14 cellular contexts compared by ENCODE assay signal in genomic region chr10:44908071-44908709, GRCh38. TPM values are rescaled to one million over a fixed set of nuclear protein-coding genes. Genes with fewer than 3 reads are reported as not detected.
A peak's percentile ranks its signal among the peaks of the same experiment; 100 is the strongest.
DNase-seq lines count a peak whose midpoint lies in the region; ATAC-seq and TF ChIP-seq lines count a peak whose summit lies in the region.
"Had no signal": no experiment of that assay in that cellular context is flagged by ENCODE, and none has a peak within 500 bp of the region (broad histone marks: within the 10 kb centered on the region; RNA-seq: fewer than 3 reads in every experiment).

No MANE protein-coding gene starts in this region.

- no peak for TF ChIP-seq POLR2A in thyroid gland (IDR thresholded peaks at IDR 0.05)

- H3K27me3 ChIP-seq in right cardiac atrium (ENCODE audit: control insufficient read depth, insufficient read depth) (no peaks in the 10 kb centered on the region), left ventricle myocardium inferior (ENCODE audit: low read depth) (no peaks in the 10 kb centered on the region), adipocyte (replicated peaks; ENCODE audit: control insufficient read depth, insufficient read depth, low read length) (peaks cover 11% of the 10 kb centered on the region), thyroid gland (no peaks in the 10 kb centered on the region)
- H3K27me3 ChIP-seq: sigmoid colon had no signal

- intact Hi-C loops in right cardiac atrium (cut with DNase I) = no loop called here
- intact Hi-C loops in left ventricle myocardium inferior (cut with micrococcal nuclease) = no loop called here
- intact Hi-C loops in thyroid gland (cut with DNase I) = no loop called here

- peak in 1 of 2 donors; percentile 17 for ATAC-seq in right cardiac atrium
- no peak for ATAC-seq in GM21786 (IDR thresholded peaks at IDR 0.05; ENCODE audit: unreplicated experiment)
- ATAC-seq: effector memory CD8-positive, alpha-beta T cell; GM12878 had no signal

- H3K4me1 ChIP-seq in right cardiac atrium (ENCODE audit: control insufficient read depth, insufficient read depth, low read length) (peaks cover 4% of the 10 kb centered on the region), left ventricle myocardium inferior (peaks cover 25% of the 10 kb centered on the region), adipocyte (ENCODE audit: control insufficient read depth, insufficient read depth, low read length) (peaks cover 26% of the 10 kb centered on the region), thyroid gland (peaks cover 32 to 48% of the 10 kb centered on the region in 2 donors)
- H3K4me1 ChIP-seq: sigmoid colon had no signal

- H3K4me3 ChIP-seq in right cardiac atrium (ENCODE audit: low read length) (no peak overlapping the region), left ventricle myocardium inferior (no peak overlapping the region), adipocyte (ENCODE audit: low read length) (peak overlapping the region; percentile 21), thyroid gland (replicated peaks in 1 of 3) (no peak overlapping the region)
- H3K4me3 ChIP-seq: GM12878, sigmoid colon had no signal

- H3K27ac ChIP-seq in right cardiac atrium (ENCODE audit: low read length) (no peak overlapping the region), left ventricle myocardium inferior (replicated peaks) (no peak overlapping the region), thyroid gland (peak overlapping the region; percentile 29 to 69 (median 53))
- H3K27ac ChIP-seq: C4-2B, sigmoid colon had no signal

- H3K9ac ChIP-seq in adipocyte (ENCODE audit: low read length) = peak overlapping the region; percentile 25

- DNase-seq in right cardiac atrium (peak in 2 of 3 donors; percentile 37 to 58), left ventricle myocardium inferior (no peak), adipocyte (ENCODE audit: low read depth) (peak; percentile 92), iris pigment epithelial cell (ENCODE audit: low read depth) (peak; percentile 86), thyroid gland (peak; percentile 85 to 87), inferior parietal cortex (ENCODE audit: extremely low spot score) (no peak)
- no peak for DNase-seq in activated CD4-positive, alpha-beta T cell treated with anti-CD3 and anti-CD28 coated beads, Interleukin-2, amount 50 U/mL, for 4 hours
- DNase-seq: activated effector memory CD4-positive, alpha-beta T cell treated with anti-CD3 and anti-CD28 coated beads, Interleukin-2, amount 50 U/mL, for 16 hours; effector memory CD8-positive, alpha-beta T cell; left colon; sigmoid colon had no signal

- no peak for TF ChIP-seq CTCF in left ventricle myocardium inferior (IDR thresholded peaks at IDR 0.05; ENCODE audit: borderline replicate concordance)
- TF ChIP-seq CTCF in thyroid gland (IDR thresholded peaks at IDR 0.05) = no peak

- H3K36me3 ChIP-seq in left ventricle myocardium inferior (no peaks in the 10 kb centered on the region), adipocyte (ENCODE audit: control insufficient read depth, insufficient read depth, low read length, severe bottlenecking) (no peaks in the 10 kb centered on the region), thyroid gland (no peaks in the 10 kb centered on the region)
- H3K36me3 ChIP-seq: sigmoid colon had no signal

- H3K9me3 ChIP-seq in right cardiac atrium (ENCODE audit: control insufficient read depth, low read length) (no peaks in the 10 kb centered on the region), left ventricle myocardium inferior (replicated peaks) (no peaks in the 10 kb centered on the region), adipocyte (ENCODE audit: control insufficient read depth, low read length) (peaks cover 6% of the 10 kb centered on the region), thyroid gland (no peaks in the 10 kb centered on the region)
- H3K9me3 ChIP-seq: sigmoid colon had no signal

- WGBS in right cardiac atrium = 61% methylated on average over 10 of the region's 10 CpGs
- WGBS in thyroid gland, 2 donors = 27 to 42% methylated on average over 10 of the region's 10 CpGs

RNA-seq across cellular contexts. Expression of gene TMEM72, which starts 2.9 kb away (rescaled TPM):
- under 1 TPM in 3 of 4 donors, not detected in 1; 0.23 to 0.71 (median 0.29) TPM for total RNA-seq in right cardiac atrium
- polyA plus RNA-seq in right cardiac atrium = 0.14 TPM
- not detected for total RNA-seq in left ventricle myocardium inferior
- not detected for total RNA-seq in thyroid gland
- total RNA-seq: GM12878 had no signal

RNA-seq across cellular contexts. Expression of gene RASSF4, which starts 51.4 kb away (rescaled TPM):
- total RNA-seq in right cardiac atrium (10 to 100 TPM; 57.9 to 92.1 (median 76.3) TPM), left ventricle myocardium inferior (103 TPM), thyroid gland (100 to 1,000 TPM; 175 to 226 (median 203) TPM)
- 45.4 TPM for polyA plus RNA-seq in right cardiac atrium

Comparison
In these comparisons a context has a peak if more than half of its experiments do, and no peak if none do; other contexts are left out.
1. DNase-seq: peak in right cardiac atrium (2 of 3), adipocyte (single experiment), iris pigment epithelial cell (single experiment) and thyroid gland (2 of 2); none in left ventricle myocardium inferior (single experiment), inferior parietal cortex (single experiment) and activated CD4-positive, alpha-beta T cell treated with anti-CD3 and anti-CD28 coated beads, Interleukin-2, amount 50 U/mL, for 4 hours (0 of 2).
2. H3K27ac ChIP-seq: peak in thyroid gland (3 of 3); none in right cardiac atrium (single experiment) and left ventricle myocardium inferior (single experiment).